Comparison of ENCODE assay signal across 20 cellular contexts in genomic region chr17:66569572-66569971, GRCh38.
DNase-seq lines count a peak whose midpoint lies in the region; ATAC-seq, FAIRE-seq and TF ChIP-seq lines count a peak whose summit lies in the region.
"Had no signal": no experiment of that assay in that cellular context is flagged by ENCODE, and none has a peak within 500 bp of the region (broad histone marks: within the 10 kb centered on the region; RNA-seq: fewer than 3 reads in every experiment).

No MANE protein-coding gene starts in this region.

- no peaks in the 10 kb centered on the region for H3K9me1 ChIP-seq in K562 (ENCODE audit: control insufficient read depth, insufficient read depth, low read length)

- H3K4me2 ChIP-seq in K562 (ENCODE audit: insufficient read depth, low read length): no peak overlapping the region
- H3K4me2 ChIP-seq: BLaER1 treated with 17β-estradiol and CSF1 and Interleukin-3, amounts not matched to agents 10 nM and 100 nM had no signal

- BruUV-seq in K562 (replicated peaks; lab: Mats Ljungman, UMichigan): no TSS peak

- no peaks in the 10 kb centered on the region for H3K9me3 ChIP-seq in HEK293 (ENCODE audit: control insufficient read depth, insufficient read depth, low read depth, low read length)
- no peaks in the 10 kb centered on the region; the same call in 1 of the 2 replicates for H3K9me3 ChIP-seq in K562 (replicated peaks; ENCODE audit: control insufficient read depth, insufficient read depth, low read depth, low read length)
- H3K9me3 ChIP-seq: A549, Caco-2 had no signal

- H3K79me2 ChIP-seq in K562 (ENCODE audit: control insufficient read depth, insufficient read depth, low read length): no peaks in the 10 kb centered on the region

- no peak overlapping the region for H3K9ac ChIP-seq in K562 (ENCODE audit: insufficient read depth in 1 of 2, low read depth in 2 of 2, low read length in 2 of 2)
- H3K9ac ChIP-seq: BLaER1 treated with 17β-estradiol and CSF1 and Interleukin-3, amounts not matched to agents 10 nM and 100 nM had no signal

- no peak for ATAC-seq in K562
- ATAC-seq: A549; CD8-positive, alpha-beta T cell had no signal

- H3K4me3 ChIP-seq in HEK293 (ENCODE audit: low read depth, low read length): no peak overlapping the region
- no peak overlapping the region for H3K4me3 ChIP-seq in K562
- H3K4me3 ChIP-seq: A549; BLaER1 treated with 17β-estradiol and CSF1 and Interleukin-3, amounts not matched to agents 10 nM and 100 nM had no signal

- H3K27ac ChIP-seq in HEK293 (ENCODE audit: extremely low read depth, low read depth, low read length) (no peak overlapping the region), VCaP (peak overlapping the region; percentile 39), K562 (ENCODE audit: extremely low read depth, low read depth, low read length) (no peak overlapping the region)
- H3K27ac ChIP-seq: 22Rv1; BLaER1 treated with 17β-estradiol and CSF1 and Interleukin-3, amounts not matched to agents 10 nM and 100 nM; C4-2B had no signal

- no peaks in the 10 kb centered on the region for H3K27me3 ChIP-seq in K562 (ENCODE audit: control insufficient read depth in 2 of 2, insufficient read depth in 2 of 2, low read length in 2 of 2)
- H3K27me3 ChIP-seq: BLaER1 treated with 17β-estradiol and CSF1 and Interleukin-3, amounts not matched to agents 10 nM and 100 nM had no signal

- DNase-seq in K562 (ENCODE audit: extremely low read depth in 1 of 4, low spot score in 3 of 4) (no peak), mucosa of gallbladder (ENCODE audit: low spot score) (no peak), NCI-H69 (lab: John Stamatoyannopoulos, UW) (no peak)
- DNase-seq: AML-193; Caco-2; Calu3; CD4-positive, alpha-beta T cell; CD8-positive, alpha-beta T cell; DMS79 treated with DMSO at 0.1 percent for 48 hours; GF-D8 had no signal

- CTCF ChIA-PET in HEK293 (lab: Yijun Ruan, JAX): interaction anchor here (4.0 kb wide), 1 partner anchor 314 kb away, joined by 32 read pairs; no protein-coding TSS in a partner anchor
- CTCF ChIA-PET in K562 (lab: Yijun Ruan, JAX; ENCODE audit: low intra/inter-chr PET ratio): interaction anchor here (1.3 kb wide), 1 partner anchor 315 kb away, joined by 6 read pairs; no protein-coding TSS in a partner anchor

- H3K4me1 ChIP-seq in HEK293 (ENCODE audit: control insufficient read depth, insufficient read depth, low read length): peaks cover 24% of the 10 kb centered on the region
- peaks cover 0 to 3% of the 10 kb centered on the region in 2 experiments; a peak in 2 of 5 replicates for H3K4me1 ChIP-seq in K562 (replicated peaks in 1 of 2; ENCODE audit: control insufficient read depth in 2 of 2, insufficient read depth in 2 of 2, low read length in 2 of 2)

- no peak for TF ChIP-seq POLR2A in K562 (conservative IDR thresholded peaks at IDR 0.05)

- in situ Hi-C loops in K562 (cut with MboI): loop anchor here (5.0 to 10.0 kb wide), 2 partner anchors 285 to 312 kb away; no protein-coding TSS in a partner anchor

- no peak for FAIRE-seq in K562 (lab: Jason Lieb, UNC)
- FAIRE-seq: A549, D721Med, G401.6, GM12891, GM19239 had no signal

- H2AFZ ChIP-seq in K562 (ENCODE audit: low read depth, low read length): no peak overlapping the region

- no peak for TF ChIP-seq EP300 in K562 (IDR thresholded peaks at IDR 0.05; ENCODE audit: low read length)

- WGBS in K562 (ENCODE audit: insufficient coverage, low coverage, missing lambda C conversion rate): 85% methylated on average over 2 of the region's 2 CpGs

- POLR2A ChIA-PET in HEK293 (lab: Yijun Ruan, JAX) (no interaction called here), K562 (lab: Yijun Ruan, JAX) (interaction anchor here (1.1 kb wide), 1 partner anchor 10 kb away, joined by 3 read pairs; no protein-coding TSS in a partner anchor)

- TF ChIP-seq CTCF in HEK293 (tag by site-specific recombination; IDR thresholded peaks at IDR 0.05) (no peak), VCaP (conservative IDR thresholded peaks at IDR 0.05) (no peak), K562 (IDR thresholded peaks at IDR 0.05 in 2 of 3, conservative IDR thresholded peaks at IDR 0.05 in 1 of 3; ENCODE audit: insufficient read depth in 2 of 3, low read depth in 1 of 3, low read length in 3 of 3) (no peak)

- intact Hi-C loops in K562 (cut with micrococcal nuclease): loop anchor here (5.0 to 10.0 kb wide), 2 partner anchors 105 to 267 kb away; partner anchors contain the start of gene PRKCA

- no peak for TF ChIP-seq RAD21 in K562 (CRISPR knock-in tag; conservative IDR thresholded peaks at IDR 0.05 in 1 of 2, IDR thresholded peaks at IDR 0.05 in 1 of 2)

- no peaks in the 10 kb centered on the region for H4K20me1 ChIP-seq in K562 (replicated peaks; ENCODE audit: control insufficient read depth, insufficient read depth, low read length)

- H3K36me3 ChIP-seq in HEK293 (ENCODE audit: control insufficient read depth in 2 of 2, insufficient read depth in 1 of 2, low read length in 2 of 2): no peaks in the 10 kb centered on the region
- H3K36me3 ChIP-seq in K562 (ENCODE audit: control insufficient read depth, insufficient read depth, low read length): 0 out of 3 replicates have a peak, but pooled peaks cover 2% of the 10 kb centered on the region

TF ChIP-seq in HEK293, 187 proteins besides CTCF, POLR2A, EP300 and RAD21:
- TF ChIP-seq SETDB1 (IDR thresholded peaks at IDR 0.05; ENCODE audit: insufficient read length, low read length) (peak; percentile 30), ZNF416 (tag by site-specific recombination; IDR thresholded peaks at IDR 0.05) (no peak), ZNF184 (tag by site-specific recombination; IDR thresholded peaks at IDR 0.05) (peak; percentile 100), ZNF580 (tag by site-specific recombination; IDR thresholded peaks at IDR 0.05) (0 out of 2 replicates have a peak, but pooled peaks have one; percentile 15)

TF ChIP-seq in K562, 482 proteins besides CTCF, POLR2A, EP300 and RAD21:
- TF ChIP-seq MCM3 (IDR thresholded peaks at IDR 0.05) (no peak), ZNF184 (CRISPR knock-in tag; IDR thresholded peaks at IDR 0.05) (peak; percentile 55; the same call in 1 of the 2 replicates), RBM25 (IDR thresholded peaks at IDR 0.05; ENCODE audit: low read depth, low read length, severe bottlenecking) (peak; percentile 48)
TF ChIP-seq in K562: peak in this region for 2.

Comparison
In these comparisons a context has a peak if more than half of its experiments do, and no peak if none do; other contexts are left out.
1. Of the 44 proteins assayed by ChIP-seq in both K562 and HEK293: peak only in K562: none; only in HEK293: SETDB1; in both: ZNF184; in neither: 42.